Comparison of ENCODE assay signal across 14 cellular contexts in genomic region chr3:11201246-11202024, GRCh38. TPM values are rescaled to one million over a fixed set of nuclear protein-coding genes. Genes with fewer than 3 reads are reported as not detected.
DNase-seq lines count a peak whose midpoint lies in the region; ATAC-seq and TF ChIP-seq lines count a peak whose summit lies in the region.
"Had no signal": no experiment of that assay in that cellular context is flagged by ENCODE, and none has a peak within 500 bp of the region (broad histone marks: within the 10 kb centered on the region; RNA-seq: fewer than 3 reads in every experiment).

No MANE protein-coding gene starts in this region.

- H3K27me3 ChIP-seq in IMR-90 (ENCODE audit: control insufficient read depth, insufficient read depth, low read length) (no peaks in the 10 kb centered on the region), skeletal muscle satellite cell (ENCODE audit: control insufficient read depth, insufficient read depth, low read length) (no peaks in the 10 kb centered on the region), endodermal cell (ENCODE audit: control insufficient read depth, insufficient read depth, low read length, poor library complexity, severe bottlenecking) (no peaks in the 10 kb centered on the region)

- H3K36me3 Mint-ChIP-seq in WTC11 (no peaks in the 10 kb centered on the region), endodermal cell (ENCODE audit: low read depth) (no peaks in the 10 kb centered on the region)
- H3K36me3 Mint-ChIP-seq: activated naive CD4-positive, alpha-beta T cell treated with anti-CD3 and anti-CD28 coated beads, Interleukin-2, amount 10 ng/mL, durations not matched to agents 7 days and 5 days; stimulated activated memory B cell treated with anti-CD40 and anti-IgM and Interleukin-4, amounts not matched to agents 10 μg/mL and 1 μg/mL and 100 μg/mL, for 72 hours had no signal

- ATAC-seq in IMR-90 (ENCODE audit: low read depth) = no peak
- ATAC-seq in WTC11 = peak; percentile 16; the same call in 1 of the 2 replicates
- no peak for ATAC-seq in GM18858 (IDR thresholded peaks at IDR 0.05; ENCODE audit: unreplicated experiment)
- ATAC-seq in GM18502 (IDR thresholded peaks at IDR 0.05; ENCODE audit: poor library complexity, unreplicated experiment) = no peak
- ATAC-seq: activated CD4-positive, CD25-positive, alpha-beta regulatory T cell treated with anti-CD3 and anti-CD28 coated beads, Interleukin-2, amount 50 U/mL, for 24 hours; Panc1; stimulated activated memory B cell treated with anti-CD40 and anti-IgM and Interleukin-4, amounts not matched to agents 10 μg/mL and 1 μg/mL and 100 μg/mL, for 72 hours had no signal

- CTCF ChIA-PET in IMR-90 (lab: Yijun Ruan, JAX) (interaction anchor here (0.6 to 0.7 kb wide), 2 partner anchors 65 to 643 kb away, joined by 3 read pairs; no protein-coding TSS in a partner anchor), WTC11 (lab: Charles Lee) (interaction anchor here (0.6 to 2.0 kb wide), 3 partner anchors 10 to 141 kb away, joined by 3 to 9 read pairs (median 6); partner anchors contain the start of gene HRH1)

- no peak for TF ChIP-seq POLR2A in IMR-90 (IDR thresholded peaks at IDR 0.05; ENCODE audit: low read depth, low read length)

- H3K4me2 ChIP-seq in IMR-90 (ENCODE audit: low read depth, low read length) = no peak overlapping the region
- peak overlapping the region; percentile 11 for H3K4me2 ChIP-seq in skeletal muscle satellite cell (ENCODE audit: low read length)

- H3K27ac Mint-ChIP-seq in WTC11 (no peak overlapping the region), endodermal cell (no peak overlapping the region)
- H3K27ac Mint-ChIP-seq: activated naive CD4-positive, alpha-beta T cell treated with anti-CD3 and anti-CD28 coated beads, Interleukin-2, amount 10 ng/mL, durations not matched to agents 7 days and 5 days; stimulated activated memory B cell treated with anti-CD40 and anti-IgM and Interleukin-4, amounts not matched to agents 10 μg/mL and 1 μg/mL and 100 μg/mL, for 72 hours had no signal

- H3K4me1 ChIP-seq in IMR-90 (ENCODE audit: control insufficient read depth, insufficient read depth, low read length) (peaks cover 23% of the 10 kb centered on the region), skeletal muscle satellite cell (ENCODE audit: control insufficient read depth, insufficient read depth, low read length) (peaks cover 22% of the 10 kb centered on the region), endodermal cell (ENCODE audit: control insufficient read depth, insufficient read depth, low read length) (no peaks in the 10 kb centered on the region)

- H3K56ac ChIP-seq in IMR-90 (ENCODE audit: extremely low read depth, insufficient read depth, low read length) = no peak overlapping the region

- intact Hi-C loops in IMR-90 (cut with micrococcal nuclease) (no loop called here), cardiac septum (cut with DNase I) (no loop called here)

- H3K4ac ChIP-seq in IMR-90 (ENCODE audit: low read depth, low read length) = peak overlapping the region; percentile 64

- H3K4me3 ChIP-seq in IMR-90 (ENCODE audit: insufficient read depth, low read depth, low read length) = no peak overlapping the region
- H3K4me3 ChIP-seq in skeletal muscle satellite cell (ENCODE audit: low read length) = no peak overlapping the region
- no peak overlapping the region for H3K4me3 ChIP-seq in endodermal cell (ENCODE audit: low read length)

- dilution Hi-C loops in IMR-90 (cut with HindIII; ENCODE audit: low sequenced_read_pairs, unreplicated experiment) = no loop called here

- peak overlapping the region; percentile 43 for H2BK5ac ChIP-seq in IMR-90 (ENCODE audit: low read depth, low read length, poor library complexity, severe bottlenecking)

- H4K5ac ChIP-seq in IMR-90 (ENCODE audit: low read depth, low read length) = peak overlapping the region; percentile 6

- H3K14ac ChIP-seq in IMR-90 (replicated peaks; ENCODE audit: low read depth, low read length) = peak overlapping the region; percentile 7

- H3K9ac ChIP-seq in IMR-90 (ENCODE audit: low read depth, low read length) = no peak overlapping the region
- H3K9ac ChIP-seq in skeletal muscle satellite cell (ENCODE audit: low read depth, low read length) = no peak overlapping the region
- H3K9ac ChIP-seq in endodermal cell (ENCODE audit: extremely low read depth, low read length, poor library complexity, severe bottlenecking) = no peak overlapping the region

- H2BK15ac ChIP-seq in IMR-90 (ENCODE audit: low read depth, low read length) = peak overlapping the region; percentile 72; the same call in 1 of the 3 replicates

- no peaks in the 10 kb centered on the region; the same call in 1 of the 2 replicates for H4K20me1 ChIP-seq in IMR-90 (ENCODE audit: insufficient read depth, low read length)

- no peak for TF ChIP-seq RAD21 in IMR-90 (IDR thresholded peaks at IDR 0.05; ENCODE audit: low read length)

- H3K4me1 Mint-ChIP-seq in WTC11 (peaks cover 18% of the 10 kb centered on the region), endodermal cell (peaks cover 5% of the 10 kb centered on the region)
- H3K4me1 Mint-ChIP-seq: stimulated activated memory B cell treated with anti-CD40 and anti-IgM and Interleukin-4, amounts not matched to agents 10 μg/mL and 1 μg/mL and 100 μg/mL, for 72 hours had no signal

- DNase-seq in IMR-90 (no peak), WTC11 (ENCODE audit: low spot score) (no peak), cardiac septum (ENCODE audit: low spot score) (peak; percentile 75), DMS79 treated with DMSO at 0.1 percent for 48 hours (lab: John Stamatoyannopoulos, UW) (no peak), endodermal cell (no peak)
- DNase-seq: activated naive CD4-positive, alpha-beta T cell treated with anti-CD3 and anti-CD28 coated beads, Interleukin-2, amount 10 ng/mL, durations not matched to agents 7 days and 5 days; NCI-H1092 treated with DMSO at 0.1 percent for 48 hours; stimulated activated CD4-positive, alpha-beta T cell treated with anti-CD3 and anti-CD28 coated beads, Interleukin-12 subunit alpha, Interleukin-12 subunit beta, amount 100 ng/mL, for 4 hours had no signal

- peak overlapping the region; percentile 11 for H3K18ac ChIP-seq in IMR-90 (ENCODE audit: low read depth, low read length)

- H3K79me1 ChIP-seq in IMR-90 (ENCODE audit: low read depth in 1 of 2, low read length in 2 of 2) = peaks cover 41 to 86% of the 10 kb centered on the region in 2 experiments; a peak in 3 of 4 replicates

- in situ Hi-C loops in IMR-90 (cut with MboI; ENCODE audit: low sequenced_read_pairs) = no loop called here

- H2BK20ac ChIP-seq in IMR-90 (ENCODE audit: low read depth, low read length) = peak overlapping the region; percentile 53

- H4K8ac ChIP-seq in IMR-90 (ENCODE audit: low read depth in 2 of 2, low read length in 2 of 2) = peak overlapping the region in 1 of 2 experiments; percentile 57; a peak in 2 of 4 replicates

- BruUV-seq in IMR-90 (replicated peaks; lab: Mats Ljungman, UMichigan) = no TSS peak

- H3K9me3 Mint-ChIP-seq in WTC11 (0 out of 2 replicates have a peak, but pooled peaks cover 3% of the 10 kb centered on the region), endodermal cell (peaks cover 2% of the 10 kb centered on the region)
- H3K9me3 Mint-ChIP-seq: activated naive CD4-positive, alpha-beta T cell treated with anti-CD3 and anti-CD28 coated beads, Interleukin-2, amount 10 ng/mL, durations not matched to agents 7 days and 5 days had no signal

- peak overlapping the region; percentile 45 for H3K23ac ChIP-seq in IMR-90 (ENCODE audit: low read depth, low read length)

- H2AFZ ChIP-seq in IMR-90 (replicated peaks; ENCODE audit: low read length, poor library complexity) = peak overlapping the region; percentile 34

- peak overlapping the region; percentile 66 for H4K91ac ChIP-seq in IMR-90 (ENCODE audit: insufficient read depth, low read depth, low read length)

- POLR2A ChIA-PET in IMR-90 (lab: Charles Lee; ENCODE audit: unreplicated experiment) (no interaction called here), WTC11 (lab: Charles Lee) (no interaction called here)

- peak overlapping the region; percentile 39 for H2AK9ac ChIP-seq in IMR-90 (replicated peaks; ENCODE audit: low read depth, low read length, poor library complexity)

- TF ChIP-seq CTCF in IMR-90 (conservative IDR thresholded peaks at IDR 0.05; ENCODE audit: low read depth, low read length) (no peak), WTC11 (IDR thresholded peaks at IDR 0.05) (no peak), endodermal cell (conservative IDR thresholded peaks at IDR 0.05) (no peak)

- peak overlapping the region; percentile 36 for H2BK120ac ChIP-seq in IMR-90 (ENCODE audit: low read depth, low read length)

- H2AK5ac ChIP-seq in IMR-90 (ENCODE audit: low read depth, low read length) = peak overlapping the region; percentile 62; the same call in 1 of the 2 replicates

- H3K36me3 ChIP-seq in IMR-90 (ENCODE audit: control insufficient read depth, insufficient read depth, low read length) (no peaks in the 10 kb centered on the region; the same call in 1 of the 2 replicates), skeletal muscle satellite cell (ENCODE audit: insufficient read depth, low read length) (no peaks in the 10 kb centered on the region), endodermal cell (ENCODE audit: control insufficient read depth, insufficient read depth, low read length) (no peaks in the 10 kb centered on the region)

- WGBS in IMR-90 (ENCODE audit: extremely low coverage in 2 of 2, insufficient read length in 1 of 2), 2 experiments = 58% methylated on average over 3 of the region's 7 CpGs; no CpG with 5 or more reads in 1 of the 2 experiments
- WGBS in endodermal cell (ENCODE audit: insufficient coverage in 1 of 2, insufficient read length in 1 of 2), 2 experiments = 55 to 83% methylated on average over 3 to 6 of the region's 7 CpGs

- H3K4me3 Mint-ChIP-seq in WTC11 (no peak overlapping the region), endodermal cell (no peak overlapping the region)
- H3K4me3 Mint-ChIP-seq: activated naive CD4-positive, alpha-beta T cell treated with anti-CD3 and anti-CD28 coated beads, Interleukin-2, amount 10 ng/mL, durations not matched to agents 7 days and 5 days; stimulated activated memory B cell treated with anti-CD40 and anti-IgM and Interleukin-4, amounts not matched to agents 10 μg/mL and 1 μg/mL and 100 μg/mL, for 72 hours had no signal

- H3K27me3 Mint-ChIP-seq in WTC11 (ENCODE audit: low read depth) = no peaks in the 10 kb centered on the region
- no peaks in the 10 kb centered on the region for H3K27me3 Mint-ChIP-seq in endodermal cell (ENCODE audit: insufficient read depth)

- H3K9me1 ChIP-seq in IMR-90 (ENCODE audit: insufficient read depth, low read length) = peaks cover 25% of the 10 kb centered on the region

- H3K27ac ChIP-seq in IMR-90 (ENCODE audit: insufficient read depth, low read length) (peak overlapping the region; percentile 15; the same call in 1 of the 2 replicates), endodermal cell (ENCODE audit: low read depth, low read length) (no peak overlapping the region)

- H3K9me3 ChIP-seq in IMR-90 (ENCODE audit: control insufficient read depth, insufficient read depth, low read length) = no peaks in the 10 kb centered on the region
- no peaks in the 10 kb centered on the region for H3K9me3 ChIP-seq in skeletal muscle satellite cell (replicated peaks; ENCODE audit: low read length)
- no peaks in the 10 kb centered on the region for H3K9me3 ChIP-seq in endodermal cell (ENCODE audit: control insufficient read depth, low read length)

RNA-seq across cellular contexts. Expression of gene HRH1, which starts 47.1 kb away (rescaled TPM):
- total RNA-seq in IMR-90 (2012; rRNA removed) (13.1 and 16.1 TPM in 2 replicates), WTC11 (2021) (0.05 TPM in 1 of 3 replicates, not detected in the others), cardiac septum (4.8 TPM), endodermal cell (under 1 TPM in 1 of 2 donors, not detected in 1; 0.13 TPM)
- 7.6 and 8.1 TPM in 2 replicates for polyA plus RNA-seq in IMR-90 (2012; rRNA removed)
- 3.3 and 4.8 TPM in 2 replicates for polyA plus RNA-seq in IMR-90 (2012; cell fraction: cytosol; rRNA removed)
- polyA plus RNA-seq in IMR-90 (2012; cell fraction: nucleus; rRNA removed; ENCODE audit: low replicate concordance) = 4.1 and 7.2 TPM in 2 replicates
- 11.4 and 11.9 TPM in 2 replicates for total RNA-seq in skeletal muscle satellite cell (2012; rRNA removed)
- 0.21 TPM for polyA plus RNA-seq in endodermal cell (2013, experiment 1 of 2)
- polyA plus RNA-seq in endodermal cell (2013, experiment 2 of 2) = 0.41 TPM
